9 cellular contexts compared by ENCODE assay signal in the genomic region with DNA sequence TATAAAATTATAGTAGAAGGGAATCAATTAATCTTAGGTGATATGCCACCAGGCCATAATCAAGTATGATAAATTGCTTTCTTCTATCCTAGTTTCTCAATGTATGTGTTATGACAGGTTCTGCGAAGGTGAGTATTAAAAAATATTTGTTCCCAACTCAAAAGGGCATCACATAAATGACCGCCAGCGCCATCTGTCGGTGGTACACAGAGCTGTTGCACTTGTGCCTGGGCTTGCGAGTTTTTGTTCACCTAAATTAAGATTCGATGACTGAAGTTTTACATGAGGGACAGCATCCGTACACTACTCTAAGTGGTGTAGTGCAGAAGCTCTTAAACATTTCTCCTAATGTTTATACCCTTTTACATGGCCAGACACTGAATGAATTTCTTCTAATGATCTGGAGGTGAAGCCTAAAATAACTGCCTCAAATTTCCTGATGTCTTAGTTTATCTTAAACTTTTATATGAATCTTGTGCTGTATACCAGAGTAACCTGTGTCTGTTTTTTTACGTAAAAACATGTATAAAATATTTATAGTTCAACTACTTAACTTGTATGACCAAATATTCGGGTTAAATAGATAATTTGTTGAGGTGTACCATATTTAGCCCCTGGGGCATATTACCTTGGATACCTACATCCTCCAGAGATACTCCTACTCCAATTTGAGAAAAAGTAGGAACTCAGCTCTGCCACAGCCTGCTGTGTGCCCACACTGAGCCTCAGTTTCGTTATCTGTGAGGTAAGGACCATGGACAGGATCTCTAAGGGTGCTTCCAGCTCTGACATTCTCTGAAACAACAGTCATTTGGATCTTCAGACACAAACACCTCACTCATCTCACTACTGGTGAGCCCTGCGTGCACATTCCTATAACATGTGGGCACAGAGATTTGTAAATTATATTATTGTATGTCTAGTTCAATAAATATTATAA.
DNase-seq lines count a peak whose midpoint lies in the region; ATAC-seq and TF ChIP-seq lines count a peak whose summit lies in the region.
"Had no signal": no experiment of that assay in that cellular context is flagged by ENCODE, and none has a peak within 500 bp of the region (broad histone marks: within the 10 kb centered on the region; RNA-seq: fewer than 3 reads in every experiment).

No MANE protein-coding gene starts in this region.

- TF ChIP-seq CTCF in foreskin keratinocyte (conservative IDR thresholded peaks at IDR 0.05) = peak; percentile 87

- H3K27me3 ChIP-seq in foreskin keratinocyte = no peaks in the 10 kb centered on the region

- peak; percentile 40 for DNase-seq in activated CD8-positive, alpha-beta memory T cell treated with anti-CD3 and anti-CD28 coated beads, Interleukin-2, amount 10 ng/mL, durations not matched to agents 7 days and 5 days
- DNase-seq in activated CD8-positive, alpha-beta memory T cell treated with anti-CD3 and anti-CD28 coated beads for 24 hours = no peak
- DNase-seq in KG1 (lab: John Stamatoyannopoulos, UW) = peak; percentile 29
- peak; percentile 44 for DNase-seq in SW480 (ENCODE audit: low spot score)
- peak; percentile 15 to 41 for DNase-seq in foreskin keratinocyte
- DNase-seq in posterior cingulate gyrus = peak; percentile 22 to 94 (median 74)
- no peak for DNase-seq in 8988T
- no peak for DNase-seq in activated gamma-delta T cell (lab: John Stamatoyannopoulos, UW)

- no peaks in the 10 kb centered on the region for H3K4me1 Mint-ChIP-seq in activated CD8-positive, alpha-beta memory T cell treated with anti-CD3 and anti-CD28 coated beads, Interleukin-2, amount 10 ng/mL, durations not matched to agents 7 days and 5 days

- no peak overlapping the region for H3K27ac ChIP-seq in foreskin keratinocyte
- H3K27ac ChIP-seq: epithelial cell of prostate had no signal

- H3K4me3 Mint-ChIP-seq in activated CD8-positive, alpha-beta memory T cell treated with anti-CD3 and anti-CD28 coated beads, Interleukin-2, amount 10 ng/mL, durations not matched to agents 7 days and 5 days = no peak overlapping the region

- no peaks in the 10 kb centered on the region for H3K36me3 Mint-ChIP-seq in activated CD8-positive, alpha-beta memory T cell treated with anti-CD3 and anti-CD28 coated beads, Interleukin-2, amount 10 ng/mL, durations not matched to agents 7 days and 5 days

- no peaks in the 10 kb centered on the region for H3K4me1 ChIP-seq in foreskin keratinocyte

- CTCF ChIA-PET in activated CD8-positive, alpha-beta memory T cell treated with anti-CD3 and anti-CD28 coated beads, Interleukin-2, amount 10 ng/mL, durations not matched to agents 7 days and 5 days (lab: Charles Lee) = no interaction called here

- no peaks in the 10 kb centered on the region for H3K27me3 Mint-ChIP-seq in activated CD8-positive, alpha-beta memory T cell treated with anti-CD3 and anti-CD28 coated beads, Interleukin-2, amount 10 ng/mL, durations not matched to agents 7 days and 5 days

- ATAC-seq in activated CD8-positive, alpha-beta memory T cell treated with anti-CD3 and anti-CD28 coated beads, Interleukin-2, amount 10 ng/mL, durations not matched to agents 7 days and 5 days = no peak
- peak; percentile 78 for ATAC-seq in foreskin keratinocyte

- no peaks in the 10 kb centered on the region for H3K9me3 Mint-ChIP-seq in activated CD8-positive, alpha-beta memory T cell treated with anti-CD3 and anti-CD28 coated beads, Interleukin-2, amount 10 ng/mL, durations not matched to agents 7 days and 5 days (ENCODE audit: low read depth)

- intact Hi-C loops in posterior cingulate gyrus (cut with DNase I) = loop anchor here (2.0 to 5.0 kb wide), 2 partner anchors 76 to 234 kb away; no protein-coding TSS in a partner anchor

- H3K27ac Mint-ChIP-seq in activated CD8-positive, alpha-beta memory T cell treated with anti-CD3 and anti-CD28 coated beads, Interleukin-2, amount 10 ng/mL, durations not matched to agents 7 days and 5 days = no peak overlapping the region

Comparison
In these comparisons a context has a peak if more than half of its experiments do, and no peak if none do; other contexts are left out.
1. DNase-seq: peak in activated CD8-positive, alpha-beta memory T cell treated with anti-CD3 and anti-CD28 coated beads, Interleukin-2, amount 10 ng/mL, durations not matched to agents 7 days and 5 days (single experiment), KG1 (single experiment), SW480 (single experiment), foreskin keratinocyte (2 of 2) and posterior cingulate gyrus (10 of 10); none in activated CD8-positive, alpha-beta memory T cell treated with anti-CD3 and anti-CD28 coated beads for 24 hours (single experiment), 8988T (single experiment) and activated gamma-delta T cell (single experiment).